Comparison of ENCODE assay signal across 7 cellular contexts in the genomic region with DNA sequence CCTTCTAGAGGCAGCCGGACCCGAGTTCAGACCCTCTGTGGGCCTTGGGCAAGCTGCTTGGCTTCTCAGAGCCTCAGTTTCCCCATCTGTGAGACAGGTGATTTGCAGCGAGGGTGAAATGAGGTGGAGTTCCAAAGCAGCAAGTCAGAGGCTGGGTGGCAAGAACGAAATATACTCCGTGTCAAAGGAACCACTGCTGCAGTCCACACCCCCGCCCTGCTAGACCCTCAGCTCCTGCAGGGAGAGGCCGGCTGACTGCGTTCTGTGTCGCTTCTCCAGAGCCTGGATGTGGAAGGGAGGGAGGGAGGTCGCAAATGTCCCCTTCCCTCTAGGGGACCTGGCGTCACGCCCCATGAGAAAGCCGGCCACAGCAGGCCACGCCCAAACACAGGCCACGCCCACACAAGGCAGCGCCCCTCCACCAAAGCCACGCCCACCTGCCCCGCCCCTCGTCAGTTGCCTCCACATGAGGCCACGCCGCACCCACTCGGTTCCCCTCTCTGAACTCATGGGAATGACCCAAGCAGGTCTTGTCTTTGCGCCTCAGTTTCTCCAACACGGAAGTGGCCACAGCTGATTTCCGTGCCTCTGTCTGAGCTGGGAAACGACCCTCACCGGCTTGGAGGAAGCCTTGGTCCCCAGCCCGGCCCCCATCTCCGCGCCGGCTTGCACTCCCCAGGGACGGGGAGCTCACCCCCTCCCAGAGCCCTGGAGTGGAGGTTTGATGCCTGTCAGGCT. TPM values are rescaled to one million over a fixed set of nuclear protein-coding genes. Genes with fewer than 3 reads are reported as not detected.
DNase-seq lines count a peak whose midpoint lies in the region; ATAC-seq and TF ChIP-seq lines count a peak whose summit lies in the region.

No MANE protein-coding gene starts in this region.

- no peak overlapping the region for H3K4me2 ChIP-seq in GM23248 (ENCODE audit: unreplicated experiment)

- H3K27me3 ChIP-seq in GM23248 (replicated peaks; ENCODE audit: insufficient read depth), result peaks cover 37% of the 10 kb centered on the region

- H3K9me3 Mint-ChIP-seq in activated naive CD8-positive, alpha-beta T cell treated with anti-CD3 and anti-CD28 coated beads, Interleukin-2, amount 50 U/mL, for 24 hours, result no peaks in the 10 kb centered on the region

- CTCF ChIA-PET in RWPE1 (lab: Yijun Ruan, JAX), result interaction anchor here (0.6 to 0.7 kb wide), 3 partner anchors 29 to 89 kb away, joined by 3 to 5 read pairs (median 4); no protein-coding TSS in a partner anchor

- no peak overlapping the region for H3K4me3 Mint-ChIP-seq in activated naive CD8-positive, alpha-beta T cell treated with anti-CD3 and anti-CD28 coated beads, Interleukin-2, amount 50 U/mL, for 24 hours

- no peaks in the 10 kb centered on the region for H3K4me1 Mint-ChIP-seq in activated naive CD8-positive, alpha-beta T cell treated with anti-CD3 and anti-CD28 coated beads, Interleukin-2, amount 50 U/mL, for 24 hours

- 15 to 20% methylated on average over 30 to 32 of the region's 32 CpGs for WGBS in GM23248 (ENCODE audit: low coverage in 1 of 2, low lambda C conversion rate in 2 of 2, missing lambda C conversion rate in 2 of 2), 2 experiments

- no peak for TF ChIP-seq CTCF in RWPE1 (conservative IDR thresholded peaks at IDR 0.05; ENCODE audit: low read depth)

- in situ Hi-C loops in GM23248 (cut with MboI), result no loop called here

- H3K36me3 Mint-ChIP-seq in activated naive CD8-positive, alpha-beta T cell treated with anti-CD3 and anti-CD28 coated beads, Interleukin-2, amount 50 U/mL, for 24 hours (ENCODE audit: low read depth), result peaks cover 7% of the 10 kb centered on the region

- no peak overlapping the region for H3K27ac Mint-ChIP-seq in activated naive CD8-positive, alpha-beta T cell treated with anti-CD3 and anti-CD28 coated beads, Interleukin-2, amount 50 U/mL, for 24 hours

- H3K36me3 ChIP-seq in GM23248 (ENCODE audit: low read depth), result no peaks in the 10 kb centered on the region

- no peak overlapping the region for H3K27ac ChIP-seq in GM23248
- 0 out of 2 replicates have a peak overlapping the region, but pooled peaks have one; percentile 4 for H3K27ac ChIP-seq in RWPE1

- no peaks in the 10 kb centered on the region for H3K79me2 ChIP-seq in GM23248 (ENCODE audit: insufficient read depth)

- no peak overlapping the region for H3K4me3 ChIP-seq in GM23248

- H4K20me1 ChIP-seq in GM23248 (ENCODE audit: insufficient read depth), result no peaks in the 10 kb centered on the region

- no peaks in the 10 kb centered on the region for H3K9me3 ChIP-seq in GM23248 (ENCODE audit: low read depth)

- H2AFZ ChIP-seq in GM23248, result no peak overlapping the region

- no peaks in the 10 kb centered on the region for H3F3A ChIP-seq in GM23248 (ENCODE audit: insufficient read depth)

- no peaks in the 10 kb centered on the region for H3K4me1 ChIP-seq in GM23248 (ENCODE audit: insufficient read depth)

- POLR2A ChIA-PET in RWPE1 (lab: Yijun Ruan, JAX; ENCODE audit: low non-redundant PET), result no interaction called here

- DNase-seq in GM23248 (peak; percentile 43), RWPE1 (ENCODE audit: low spot score) (peak; percentile 79), retina (peak; percentile 52), COR-L47 (lab: John Stamatoyannopoulos, UW) (no peak), HCEC 1CT (no peak)
- peak; percentile 81 for DNase-seq in activated naive CD8-positive, alpha-beta T cell treated with anti-CD3 and anti-CD28 coated beads, Interleukin-2, amount 50 U/mL, for 24 hours

- ATAC-seq in activated naive CD8-positive, alpha-beta T cell treated with anti-CD3 and anti-CD28 coated beads, Interleukin-2, amount 50 U/mL, for 24 hours, result peak; percentile 49
- no peak for ATAC-seq in GM18511 (IDR thresholded peaks at IDR 0.05; ENCODE audit: unreplicated experiment)

- no peaks in the 10 kb centered on the region for H3K9me2 ChIP-seq in GM23248 (ENCODE audit: insufficient read depth)

- no peak overlapping the region for H3K9ac ChIP-seq in GM23248

- peaks cover 32% of the 10 kb centered on the region for H3K27me3 Mint-ChIP-seq in activated naive CD8-positive, alpha-beta T cell treated with anti-CD3 and anti-CD28 coated beads, Interleukin-2, amount 50 U/mL, for 24 hours

RNA-seq across cellular contexts. Expression of a gene that starts 38.3 kb away (rescaled TPM):
- 58.9 and 60.6 TPM in 2 replicates for total RNA-seq in GM23248 (2014; rRNA removed; shearing (Covaris generic))
- polyA plus RNA-seq in GM23248 (2016; fragmentation: Nextera tagmentation; extraction: Ambion mirVana), result 16.2 and 18.3 TPM in 2 replicates

Comparison
In these comparisons a context has a peak if more than half of its experiments do, and no peak if none do; other contexts are left out.
1. DNase-seq: peak in GM23248 (single experiment), RWPE1 (single experiment), activated naive CD8-positive, alpha-beta T cell treated with anti-CD3 and anti-CD28 coated beads, Interleukin-2, amount 50 U/mL, for 24 hours (single experiment) and retina (single experiment); none in COR-L47 (single experiment) and HCEC 1CT (single experiment).